1 cellular context compared by ENCODE assay signal in the genomic region with DNA sequence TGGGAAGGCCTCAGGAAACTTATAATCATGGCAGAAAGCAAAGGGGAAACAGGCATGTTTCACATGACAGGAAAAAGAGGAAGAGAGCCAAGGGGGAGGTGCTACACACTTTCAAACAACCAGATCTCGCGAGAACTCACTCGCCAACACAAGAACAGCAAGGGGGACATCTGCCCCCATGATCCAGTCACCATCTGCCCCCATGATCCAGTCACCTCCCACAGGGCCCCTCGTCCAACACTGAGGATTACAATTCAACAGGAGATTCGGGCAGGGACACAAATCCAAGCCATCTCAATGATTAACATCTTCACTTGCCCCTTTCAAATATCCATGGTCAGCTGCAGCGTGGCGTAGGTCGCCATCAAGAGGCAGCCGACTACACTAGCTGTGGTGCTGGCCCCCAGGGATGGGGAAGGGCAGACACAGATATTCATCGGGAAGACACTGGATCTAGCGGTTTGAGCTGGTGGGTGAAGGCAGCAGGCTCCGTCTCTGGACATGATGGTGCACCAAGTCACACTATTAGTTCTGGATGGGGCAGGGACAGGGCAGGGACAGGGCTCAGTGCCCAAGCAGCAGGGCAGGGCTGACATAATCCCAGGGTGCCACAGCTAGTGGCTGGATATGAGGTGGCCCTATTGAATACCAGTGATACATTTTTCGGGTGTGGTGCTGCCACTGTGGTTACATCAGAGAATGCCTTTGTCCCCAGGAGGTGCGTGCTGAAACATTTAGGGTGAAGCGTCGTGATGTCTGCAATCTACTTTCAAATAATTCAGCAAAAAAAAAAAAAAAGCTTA.
TF ChIP-seq lines count a peak whose summit lies in the region.

No MANE protein-coding gene starts in this region.

TF ChIP-seq in K562, 482 proteins besides CTCF, POLR2A, EP300 and RAD21 (continued from another document):
- TF ChIP-seq ATF1 (CRISPR knock-in tag; IDR thresholded peaks at IDR 0.05) (no peak), ATF1 (tag; IDR thresholded peaks at IDR 0.05) (peak; percentile 48), ZNF583 (CRISPR knock-in tag; IDR thresholded peaks at IDR 0.05) (no peak), SP1 (CRISPR knock-in tag; IDR thresholded peaks at IDR 0.05) (peak; percentile 79), GATAD2B (IDR thresholded peaks at IDR 0.05; ENCODE audit: borderline replicate concordance) (peak; percentile 52; the same call in 1 of the 2 replicates), SMARCA4 (IDR thresholded peaks at IDR 0.05) (0 out of 2 replicates have a peak, but pooled peaks have one; percentile 31), CHD2 (IDR thresholded peaks at IDR 0.05; ENCODE audit: low read depth, low read length) (peak; percentile 97), MYBL2 (IDR thresholded peaks at IDR 0.05; ENCODE audit: low read depth) (peak; percentile 85), MYBL2 (CRISPR knock-in tag; IDR thresholded peaks at IDR 0.05; ENCODE audit: borderline replicate concordance) (no peak), TAF9B (IDR thresholded peaks at IDR 0.05; ENCODE audit: partially characterized antibody) (peak; percentile 16), SMARCB1 (IDR thresholded peaks at IDR 0.05; ENCODE audit: insufficient read length, low read depth) (no peak), RBFOX2 (IDR thresholded peaks at IDR 0.05; ENCODE audit: low read depth, low read length) (peak; percentile 72), KAT7 (CRISPR knock-in tag; IDR thresholded peaks at IDR 0.05; ENCODE audit: borderline replicate concordance) (no peak), CBX3 (IDR thresholded peaks at IDR 0.05; ENCODE audit: borderline replicate concordance in 1 of 2, low read length in 2 of 2) (peak in 1 of 2 experiments; percentile 69; a peak in 1 of 3 replicates), MIER1 (IDR thresholded peaks at IDR 0.05; ENCODE audit: low read depth) (no peak), BCOR (IDR thresholded peaks at IDR 0.05) (0 out of 2 replicates have a peak, but pooled peaks have one; percentile 10), SMAD1 (IDR thresholded peaks at IDR 0.05; ENCODE audit: low read depth, low read length, partially characterized antibody) (no peak), ZNF589 (CRISPR knock-in tag; IDR thresholded peaks at IDR 0.05; ENCODE audit: low read depth) (0 out of 2 replicates have a peak, but pooled peaks have one; percentile 63), SIN3B (IDR thresholded peaks at IDR 0.05; ENCODE audit: low read depth) (no peak), ETV1 (tag; conservative IDR thresholded peaks at IDR 0.05; ENCODE audit: low read depth) (no peak), TEAD1 (CRISPR knock-in tag; IDR thresholded peaks at IDR 0.05) (0 out of 4 replicates have a peak, but pooled peaks of 1 of the 2 experiments have one; percentile 21), ZNF384 (IDR thresholded peaks at IDR 0.05; ENCODE audit: low read depth, low read length) (0 out of 2 replicates have a peak, but pooled peaks have one; percentile 34), ZNF217 (CRISPR knock-in tag; IDR thresholded peaks at IDR 0.05) (no peak), RBM34 (IDR thresholded peaks at IDR 0.05; ENCODE audit: borderline replicate concordance, insufficient read depth, low read length) (no peak), FOXK2 (conservative IDR thresholded peaks at IDR 0.05 in 1 of 2, IDR thresholded peaks at IDR 0.05 in 1 of 2; ENCODE audit: low read depth in 2 of 2) (peak; percentile 87 to 90), L3MBTL2 (IDR thresholded peaks at IDR 0.05) (peak; percentile 83), ZBTB8A (IDR thresholded peaks at IDR 0.05; ENCODE audit: partially characterized antibody) (no peak), SMARCA5 (IDR thresholded peaks at IDR 0.05) (no peak), ZNF778 (CRISPR knock-in tag; IDR thresholded peaks at IDR 0.05) (no peak)
- TF ChIP-seq, protein P1, sequence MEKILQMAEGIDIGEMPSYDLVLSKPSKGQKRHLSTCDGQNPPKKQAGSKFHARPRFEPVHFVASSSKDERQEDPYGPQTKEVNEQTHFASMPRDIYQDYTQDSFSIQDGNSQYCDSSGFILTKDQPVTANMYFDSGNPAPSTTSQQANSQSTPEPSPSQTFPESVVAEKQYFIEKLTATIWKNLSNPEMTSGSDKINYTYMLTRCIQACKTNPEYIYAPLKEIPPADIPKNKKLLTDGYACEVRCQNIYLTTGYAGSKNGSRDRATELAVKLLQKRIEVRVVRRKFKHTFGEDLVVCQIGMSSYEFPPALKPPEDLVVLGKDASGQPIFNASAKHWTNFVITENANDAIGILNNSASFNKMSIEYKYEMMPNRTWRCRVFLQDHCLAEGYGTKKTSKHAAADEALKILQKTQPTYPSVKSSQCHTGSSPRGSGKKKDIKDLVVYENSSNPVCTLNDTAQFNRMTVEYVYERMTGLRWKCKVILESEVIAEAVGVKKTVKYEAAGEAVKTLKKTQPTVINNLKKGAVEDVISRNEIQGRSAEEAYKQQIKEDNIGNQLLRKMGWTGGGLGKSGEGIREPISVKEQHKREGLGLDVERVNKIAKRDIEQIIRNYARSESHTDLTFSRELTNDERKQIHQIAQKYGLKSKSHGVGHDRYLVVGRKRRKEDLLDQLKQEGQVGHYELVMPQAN (IDR thresholded peaks at IDR 0.05; ENCODE audit: borderline replicate concordance): peak; percentile 65; the same call in 1 of the 2 replicates
- TF ChIP-seq, protein P2, sequence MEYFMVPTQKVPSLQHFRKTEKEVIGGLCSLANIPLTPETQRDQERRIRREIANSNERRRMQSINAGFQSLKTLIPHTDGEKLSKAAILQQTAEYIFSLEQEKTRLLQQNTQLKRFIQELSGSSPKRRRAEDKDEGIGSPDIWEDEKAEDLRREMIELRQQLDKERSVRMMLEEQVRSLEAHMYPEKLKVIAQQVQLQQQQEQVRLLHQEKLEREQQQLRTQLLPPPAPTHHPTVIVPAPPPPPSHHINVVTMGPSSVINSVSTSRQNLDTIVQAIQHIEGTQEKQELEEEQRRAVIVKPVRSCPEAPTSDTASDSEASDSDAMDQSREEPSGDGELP (CRISPR knock-in tag; IDR thresholded peaks at IDR 0.05; ENCODE audit: borderline replicate concordance): peak; percentile 75; the same call in 1 of the 2 replicates
- TF ChIP-seq, protein P3, sequence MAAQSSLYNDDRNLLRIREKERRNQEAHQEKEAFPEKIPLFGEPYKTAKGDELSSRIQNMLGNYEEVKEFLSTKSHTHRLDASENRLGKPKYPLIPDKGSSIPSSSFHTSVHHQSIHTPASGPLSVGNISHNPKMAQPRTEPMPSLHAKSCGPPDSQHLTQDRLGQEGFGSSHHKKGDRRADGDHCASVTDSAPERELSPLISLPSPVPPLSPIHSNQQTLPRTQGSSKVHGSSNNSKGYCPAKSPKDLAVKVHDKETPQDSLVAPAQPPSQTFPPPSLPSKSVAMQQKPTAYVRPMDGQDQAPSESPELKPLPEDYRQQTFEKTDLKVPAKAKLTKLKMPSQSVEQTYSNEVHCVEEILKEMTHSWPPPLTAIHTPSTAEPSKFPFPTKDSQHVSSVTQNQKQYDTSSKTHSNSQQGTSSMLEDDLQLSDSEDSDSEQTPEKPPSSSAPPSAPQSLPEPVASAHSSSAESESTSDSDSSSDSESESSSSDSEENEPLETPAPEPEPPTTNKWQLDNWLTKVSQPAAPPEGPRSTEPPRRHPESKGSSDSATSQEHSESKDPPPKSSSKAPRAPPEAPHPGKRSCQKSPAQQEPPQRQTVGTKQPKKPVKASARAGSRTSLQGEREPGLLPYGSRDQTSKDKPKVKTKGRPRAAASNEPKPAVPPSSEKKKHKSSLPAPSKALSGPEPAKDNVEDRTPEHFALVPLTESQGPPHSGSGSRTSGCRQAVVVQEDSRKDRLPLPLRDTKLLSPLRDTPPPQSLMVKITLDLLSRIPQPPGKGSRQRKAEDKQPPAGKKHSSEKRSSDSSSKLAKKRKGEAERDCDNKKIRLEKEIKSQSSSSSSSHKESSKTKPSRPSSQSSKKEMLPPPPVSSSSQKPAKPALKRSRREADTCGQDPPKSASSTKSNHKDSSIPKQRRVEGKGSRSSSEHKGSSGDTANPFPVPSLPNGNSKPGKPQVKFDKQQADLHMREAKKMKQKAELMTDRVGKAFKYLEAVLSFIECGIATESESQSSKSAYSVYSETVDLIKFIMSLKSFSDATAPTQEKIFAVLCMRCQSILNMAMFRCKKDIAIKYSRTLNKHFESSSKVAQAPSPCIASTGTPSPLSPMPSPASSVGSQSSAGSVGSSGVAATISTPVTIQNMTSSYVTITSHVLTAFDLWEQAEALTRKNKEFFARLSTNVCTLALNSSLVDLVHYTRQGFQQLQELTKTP (IDR thresholded peaks at IDR 0.05; ENCODE audit: low read depth in 1 of 2, partially characterized antibody in 2 of 2): peak in 1 of 2 experiments; percentile 47
- TF ChIP-seq, protein P4, sequence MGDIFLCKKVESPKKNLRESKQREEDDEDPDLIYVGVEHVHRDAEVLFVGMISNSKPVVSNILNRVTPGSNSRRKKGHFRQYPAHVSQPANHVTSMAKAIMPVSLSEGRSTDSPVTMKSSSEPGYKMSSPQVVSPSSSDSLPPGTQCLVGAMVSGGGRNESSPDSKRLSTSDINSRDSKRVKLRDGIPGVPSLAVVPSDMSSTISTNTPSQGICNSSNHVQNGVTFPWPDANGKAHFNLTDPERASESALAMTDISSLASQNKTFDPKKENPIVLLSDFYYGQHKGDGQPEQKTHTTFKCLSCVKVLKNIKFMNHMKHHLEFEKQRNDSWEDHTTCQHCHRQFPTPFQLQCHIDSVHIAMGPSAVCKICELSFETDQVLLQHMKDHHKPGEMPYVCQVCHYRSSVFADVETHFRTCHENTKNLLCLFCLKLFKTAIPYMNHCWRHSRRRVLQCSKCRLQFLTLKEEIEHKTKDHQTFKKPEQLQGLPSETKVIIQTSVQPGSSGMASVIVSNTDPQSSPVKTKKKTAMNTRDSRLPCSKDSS (IDR thresholded peaks at IDR 0.05; ENCODE audit: low read depth, partially characterized antibody): no peak
